Comparison of ENCODE assay signal across 21 cellular contexts in genomic region chr4:66016240-66016639, GRCh38.
DNase-seq lines count a peak whose midpoint lies in the region; ATAC-seq, FAIRE-seq and TF ChIP-seq lines count a peak whose summit lies in the region.
"Had no signal": no experiment of that assay in that cellular context is flagged by ENCODE, and none has a peak within 500 bp of the region (broad histone marks: within the 10 kb centered on the region; RNA-seq: fewer than 3 reads in every experiment).

No MANE protein-coding gene starts in this region.

- no peaks in the 10 kb centered on the region for H3K9me3 ChIP-seq in neural progenitor cell (ENCODE audit: low read depth)
- H3K9me3 ChIP-seq in adrenal gland (replicated peaks in 1 of 3): no peaks in the 10 kb centered on the region

- peaks cover 15% of the 10 kb centered on the region for H3K4me1 Mint-ChIP-seq in WTC11
- peaks cover 2% of the 10 kb centered on the region for H3K4me1 Mint-ChIP-seq in neural progenitor cell
- H3K4me1 Mint-ChIP-seq: B cell; CD4-positive, CD25-positive, alpha-beta regulatory T cell had no signal

- TF ChIP-seq POLR2A in adrenal gland (IDR thresholded peaks at IDR 0.05): no peak

- H3K27ac ChIP-seq in neural progenitor cell: no peak overlapping the region
- H3K27ac ChIP-seq in adrenal gland: no peak overlapping the region
- H3K27ac ChIP-seq: 22Rv1, BLaER1, C4-2B had no signal

- no peaks in the 10 kb centered on the region for H4K20me1 ChIP-seq in neural progenitor cell (ENCODE audit: low read depth)
- H4K20me1 ChIP-seq: BLaER1 had no signal

- H3K36me3 Mint-ChIP-seq in WTC11: peaks cover 27% of the 10 kb centered on the region
- H3K36me3 Mint-ChIP-seq in neural progenitor cell: peaks cover 4% of the 10 kb centered on the region
- H3K36me3 Mint-ChIP-seq: CD4-positive, CD25-positive, alpha-beta regulatory T cell; CD8-positive, alpha-beta T cell had no signal

- H3K36me3 ChIP-seq in neural progenitor cell (no peaks in the 10 kb centered on the region), adrenal gland (replicated peaks in 1 of 2) (no peaks in the 10 kb centered on the region)
- H3K36me3 ChIP-seq: BLaER1 had no signal

- H3K4me1 ChIP-seq in neural progenitor cell (peaks cover 27% of the 10 kb centered on the region), adrenal gland (replicated peaks in 1 of 2) (no peaks in the 10 kb centered on the region)
- H3K4me1 ChIP-seq: BLaER1 had no signal

- TF ChIP-seq CTCF in WTC11 (IDR thresholded peaks at IDR 0.05) (no peak), neural progenitor cell (IDR thresholded peaks at IDR 0.05) (no peak), adrenal gland (IDR thresholded peaks at IDR 0.05) (no peak)

- POLR2A ChIA-PET in WTC11 (lab: Charles Lee): no interaction called here

- CTCF ChIA-PET in WTC11 (lab: Charles Lee): no interaction called here

- DNase-seq in DMS53 (lab: John Stamatoyannopoulos, UW): peak; percentile 2
- DNase-seq in DMS53 treated with DMSO at 0.1 percent for 48 hours (lab: John Stamatoyannopoulos, UW; ENCODE audit: unreplicated experiment): no peak
- no peak for DNase-seq in WTC11 (ENCODE audit: low spot score)
- DNase-seq in neural progenitor cell (ENCODE audit: low spot score): no peak
- no peak for DNase-seq in NAMALWA (ENCODE audit: low spot score)
- DNase-seq in adrenal gland: no peak
- DNase-seq: Caco-2; CD4-positive, CD25-positive, alpha-beta regulatory T cell; CD8-positive, alpha-beta T cell; DMS153; GF-D8; H9 had no signal

- H2AFZ ChIP-seq in neural progenitor cell (replicated peaks): no peak overlapping the region
- H2AFZ ChIP-seq: GM23338 had no signal

- intact Hi-C loops in adrenal gland (cut with DNase I): no loop called here

- ATAC-seq in WTC11: no peak
- ATAC-seq: CD8-positive, alpha-beta T cell; GM23338; HCT116 had no signal

- H3K27me3 Mint-ChIP-seq in WTC11 (ENCODE audit: low read depth) (peaks cover 12% of the 10 kb centered on the region), neural progenitor cell (ENCODE audit: insufficient read depth, low read depth) (peaks cover 6% of the 10 kb centered on the region)
- H3K27me3 Mint-ChIP-seq: B cell; CD4-positive, CD25-positive, alpha-beta regulatory T cell had no signal

- H3K27ac Mint-ChIP-seq in WTC11 (no peak overlapping the region), neural progenitor cell (no peak overlapping the region)
- H3K27ac Mint-ChIP-seq: B cell; CD4-positive, CD25-positive, alpha-beta regulatory T cell; CD8-positive, alpha-beta T cell; GM23338; H9 had no signal

- H3K4me2 ChIP-seq in neural progenitor cell: peak overlapping the region; percentile 74
- H3K4me2 ChIP-seq: BLaER1, GM23338 had no signal

- H3K9me3 Mint-ChIP-seq in WTC11: peaks cover 38% of the 10 kb centered on the region
- H3K9me3 Mint-ChIP-seq in neural progenitor cell: peaks cover 28% of the 10 kb centered on the region

- H3K4me3 Mint-ChIP-seq in WTC11 (no peak overlapping the region), neural progenitor cell (no peak overlapping the region)
- H3K4me3 Mint-ChIP-seq: B cell; CD4-positive, CD25-positive, alpha-beta regulatory T cell; CD8-positive, alpha-beta T cell; GM23338; H9 had no signal

- H3K27me3 ChIP-seq in neural progenitor cell (no peaks in the 10 kb centered on the region), adrenal gland (no peaks in the 10 kb centered on the region)
- H3K27me3 ChIP-seq: BLaER1 had no signal

- no peaks in the 10 kb centered on the region for H3K79me2 ChIP-seq in neural progenitor cell (ENCODE audit: low read depth)

- peaks cover 14% of the 10 kb centered on the region for H3F3A ChIP-seq in neural progenitor cell (ENCODE audit: low read depth)

- 55 to 77% (median 70%) methylated on average over 1 of the region's 1 CpG for WGBS in adrenal gland, 4 donors

- H3K4me3 ChIP-seq in neural progenitor cell (no peak overlapping the region), adrenal gland (no peak overlapping the region)
- H3K4me3 ChIP-seq: BLaER1, GM23338 had no signal

- H3K9ac ChIP-seq in neural progenitor cell: no peak overlapping the region
- H3K9ac ChIP-seq: BLaER1 had no signal

- FAIRE-seq in endometrium (lab: Jason Lieb, UNC): peak; percentile 50
- FAIRE-seq: GM12891, GM18507 had no signal

TF ChIP-seq in WTC11, 78 proteins besides CTCF, POLR2A, EP300 and RAD21:
- TF ChIP-seq GABPB1 (CRISPR knock-in tag; IDR thresholded peaks at IDR 0.05) (peak; percentile 66), AR (CRISPR knock-in tag; IDR thresholded peaks at IDR 0.05) (no peak), USF1 (CRISPR knock-in tag; IDR thresholded peaks at IDR 0.05) (no peak)
